ENCODE assay signal across 8 cellular contexts in the genomic region with DNA sequence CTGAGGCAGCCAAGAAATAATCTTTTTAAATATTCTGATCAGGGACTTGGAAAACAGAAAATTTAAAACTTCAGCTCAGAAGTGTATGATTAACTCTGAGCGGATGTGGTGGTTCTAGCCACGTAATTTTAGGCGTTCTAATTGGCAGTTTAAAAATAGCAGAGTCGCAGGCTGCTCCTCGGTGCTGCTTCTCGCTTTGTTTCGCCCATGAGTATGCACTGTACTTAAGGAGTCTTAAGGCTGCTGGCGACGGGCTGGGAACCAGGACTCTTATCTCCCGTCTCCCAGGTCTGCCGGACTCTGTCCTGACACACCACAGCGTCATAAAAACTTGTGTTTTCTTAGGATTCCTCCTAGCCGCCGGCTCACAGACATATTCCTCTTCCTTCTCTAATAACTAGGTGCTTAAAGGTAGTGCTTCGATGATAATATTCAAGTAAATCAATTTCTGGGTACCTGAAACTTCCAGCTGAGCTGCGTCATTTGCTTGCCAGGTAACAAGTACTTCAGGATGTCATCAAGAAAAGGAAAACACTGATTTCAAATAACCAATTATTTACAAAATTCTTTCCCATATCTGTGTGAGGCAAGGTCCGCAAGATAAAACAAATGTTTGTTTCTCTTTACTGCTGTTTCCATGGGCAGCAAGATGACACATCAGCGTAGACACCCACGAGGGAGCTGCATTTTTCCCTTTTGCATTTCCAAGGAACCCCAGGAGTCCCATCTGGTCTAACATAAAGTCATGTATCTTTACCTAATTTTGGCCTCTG.
DNase-seq lines count a peak whose midpoint lies in the region; ATAC-seq and TF ChIP-seq lines count a peak whose summit lies in the region.

No MANE protein-coding gene starts in this region.

- peaks cover 5% of the 10 kb centered on the region for H3K27me3 Mint-ChIP-seq in type B pancreatic cell

- no peak overlapping the region for H2BK12ac ChIP-seq in mesenchymal stem cell (ENCODE audit: low read length in 2 of 2)

- H3K27ac ChIP-seq in OCI-LY7 (ENCODE audit: low read depth, low read length, poor library complexity, severe bottlenecking) (no peak overlapping the region), caudate nucleus (ENCODE audit: low read depth, low read length) (peak overlapping the region; percentile 11), mesenchymal stem cell (ENCODE audit: low read length, poor library complexity, severe bottlenecking) (peak overlapping the region; percentile 99), RWPE1 (no peak overlapping the region)

- no peak overlapping the region for H3K14ac ChIP-seq in mesenchymal stem cell (ENCODE audit: low read length in 2 of 2)

- POLR2A ChIA-PET in OCI-LY7 (lab: Charles Lee), result no interaction called here
- POLR2A ChIA-PET in RWPE1 (lab: Yijun Ruan, JAX; ENCODE audit: low non-redundant PET), result no interaction called here

- no peaks in the 10 kb centered on the region for H3K36me3 ChIP-seq in OCI-LY7 (ENCODE audit: insufficient read depth, low read length)
- H3K36me3 ChIP-seq in mesenchymal stem cell (ENCODE audit: control insufficient read depth in 1 of 2, insufficient read depth in 2 of 2, low read depth in 1 of 2, low read length in 2 of 2), result no peaks in the 10 kb centered on the region

- H3K79me1 ChIP-seq in mesenchymal stem cell (replicated peaks; ENCODE audit: low read length, poor library complexity, severe bottlenecking), result no peaks in the 10 kb centered on the region

- no peaks in the 10 kb centered on the region for H3K4me1 ChIP-seq in OCI-LY7 (ENCODE audit: insufficient read depth, low read length, poor library complexity, severe bottlenecking)
- H3K4me1 ChIP-seq in mesenchymal stem cell (ENCODE audit: control insufficient read depth, insufficient read depth, low read depth, low read length), result peaks cover 11% of the 10 kb centered on the region

- peak overlapping the region; percentile 85 for H2BK5ac ChIP-seq in mesenchymal stem cell (ENCODE audit: low read depth, low read length, poor library complexity, severe bottlenecking)

- H3K27ac Mint-ChIP-seq in type B pancreatic cell, result peak overlapping the region; percentile 82

- CTCF ChIA-PET in OCI-LY7 (lab: Charles Lee; ENCODE audit: unreplicated experiment), result no interaction called here
- CTCF ChIA-PET in RWPE1 (lab: Yijun Ruan, JAX), result no interaction called here

- H3K4me1 Mint-ChIP-seq in type B pancreatic cell (ENCODE audit: unreplicated experiment), result peaks cover 42% of the 10 kb centered on the region

- H2BK120ac ChIP-seq in mesenchymal stem cell (ENCODE audit: low read depth, low read length), result no peak overlapping the region

- no peak overlapping the region for H3K4ac ChIP-seq in mesenchymal stem cell (ENCODE audit: low read depth in 1 of 2, low read length in 2 of 2)

- no peaks in the 10 kb centered on the region for H3K36me3 Mint-ChIP-seq in type B pancreatic cell

- H3K9me3 Mint-ChIP-seq in type B pancreatic cell, result no peaks in the 10 kb centered on the region

- H3K9ac ChIP-seq in mesenchymal stem cell (ENCODE audit: low read length), result peak overlapping the region; percentile 98

- no peak overlapping the region for H4K91ac ChIP-seq in mesenchymal stem cell (ENCODE audit: low read length)

- no peak overlapping the region for H3K23ac ChIP-seq in mesenchymal stem cell (ENCODE audit: low read length in 2 of 2)

- H3K4me2 ChIP-seq in OCI-LY7 (ENCODE audit: low read length), result 0 out of 2 replicates have a peak overlapping the region, but pooled peaks have one; percentile 26
- peak overlapping the region; percentile 95 for H3K4me2 ChIP-seq in mesenchymal stem cell (ENCODE audit: low read length, poor library complexity, severe bottlenecking)

- peak; percentile 83 for ATAC-seq in HG02852 (IDR thresholded peaks at IDR 0.05; ENCODE audit: unreplicated experiment)

- H3K9me2 ChIP-seq in OCI-LY7 (ENCODE audit: insufficient read depth, low read length), result no peaks in the 10 kb centered on the region

- H3K79me2 ChIP-seq in OCI-LY7 (ENCODE audit: insufficient read depth, low read depth, low read length), result no peaks in the 10 kb centered on the region

- no TSS peak for BruUV-seq in OCI-LY7 (replicated peaks; lab: Mats Ljungman, UMichigan)

- H3K4me3 Mint-ChIP-seq in type B pancreatic cell, result peak overlapping the region; percentile 71

- DNase-seq in NCI-H2171 treated with DMSO at 0.1 percent for 48 hours (lab: John Stamatoyannopoulos, UW) (peak; percentile 37), NCI-H2171 (lab: John Stamatoyannopoulos, UW) (no peak), OCI-LY7 (ENCODE audit: low spot score) (peak; percentile 2), caudate nucleus (lab: John Stamatoyannopoulos, UW) (peak in 4 of 61 donors; percentile 3 to 29 (median 14)), mesenchymal stem cell (peak; percentile 94), type B pancreatic cell (ENCODE audit: extremely low spot score, unreplicated experiment) (no peak), RWPE1 (ENCODE audit: low spot score) (no peak)

- H2AFZ ChIP-seq in OCI-LY7 (ENCODE audit: low read length), result no peak overlapping the region
- H2AFZ ChIP-seq in mesenchymal stem cell (ENCODE audit: low read depth, low read length), result no peak overlapping the region

- H2BK15ac ChIP-seq in mesenchymal stem cell (ENCODE audit: low read depth, poor library complexity, severe bottlenecking), result peak overlapping the region; percentile 63

- H3K9me3 ChIP-seq in OCI-LY7 (ENCODE audit: low read length), result no peaks in the 10 kb centered on the region
- H3K9me3 ChIP-seq in mesenchymal stem cell (ENCODE audit: control insufficient read depth, low read length), result peaks cover 3% of the 10 kb centered on the region

- H4K20me1 ChIP-seq in OCI-LY7 (ENCODE audit: insufficient read depth, low read length), result no peaks in the 10 kb centered on the region

- no peaks in the 10 kb centered on the region for H3K27me3 ChIP-seq in mesenchymal stem cell (ENCODE audit: control insufficient read depth in 1 of 2, insufficient read depth in 1 of 2, low read length in 2 of 2)

- H4K8ac ChIP-seq in mesenchymal stem cell (ENCODE audit: low read length), result no peak overlapping the region

- TF ChIP-seq CTCF in OCI-LY7 (conservative IDR thresholded peaks at IDR 0.05; ENCODE audit: low read length) (no peak), type B pancreatic cell (conservative IDR thresholded peaks at IDR 0.05) (no peak), RWPE1 (conservative IDR thresholded peaks at IDR 0.05; ENCODE audit: low read depth) (no peak)

- WGBS in mesenchymal stem cell, result 35% methylated on average over 16 of the region's 19 CpGs

- H2AK5ac ChIP-seq in mesenchymal stem cell (ENCODE audit: low read length, severe bottlenecking), result no peak overlapping the region

- peak overlapping the region in 1 of 2 experiments; percentile 7 for H3K18ac ChIP-seq in mesenchymal stem cell (ENCODE audit: low read depth in 1 of 2, low read length in 2 of 2)

- intact Hi-C loops in OCI-LY7 (cut with micrococcal nuclease; ENCODE audit: unreplicated experiment), result no loop called here

- H3K4me3 ChIP-seq in OCI-LY7 (ENCODE audit: low read depth, low read length, poor library complexity, severe bottlenecking) (no peak overlapping the region), mesenchymal stem cell (ENCODE audit: insufficient read depth in 1 of 2, low read depth in 1 of 2, low read length in 2 of 2) (peak overlapping the region in 1 of 2 experiments; percentile 76)

Comparison
In these comparisons a context has a peak if more than half of its experiments do, and no peak if none do; other contexts are left out.
1. DNase-seq: peak in NCI-H2171 treated with DMSO at 0.1 percent for 48 hours (single experiment), OCI-LY7 (single experiment) and mesenchymal stem cell (single experiment); none in NCI-H2171 (single experiment), type B pancreatic cell (single experiment) and RWPE1 (single experiment).
2. H3K27ac ChIP-seq: peak in caudate nucleus (single experiment) and mesenchymal stem cell (single experiment); none in OCI-LY7 (single experiment) and RWPE1 (single experiment).